Comparison of ENCODE assay signal across 8 cellular contexts in genomic region chr3:123489400-123490004, GRCh38. TPM values are rescaled to one million over a fixed set of nuclear protein-coding genes. Genes with fewer than 3 reads are reported as not detected.
DNase-seq lines count a peak whose midpoint lies in the region; ATAC-seq and TF ChIP-seq lines count a peak whose summit lies in the region.

No MANE protein-coding gene starts in this region.

- intact Hi-C loops in transverse colon (cut with DNase I; ENCODE audit: low total_unique reads): loop anchor here (2.0 kb wide), 1 partner anchor 161 kb away; no protein-coding TSS in a partner anchor

- no peak for TF ChIP-seq EP300 in transverse colon (IDR thresholded peaks at IDR 0.05; ENCODE audit: low read depth)

- H3K4me2 ChIP-seq in GM23338: no peak overlapping the region

- no peak for TF ChIP-seq POLR2A in transverse colon (IDR thresholded peaks at IDR 0.05)

- no peaks in the 10 kb centered on the region for H3K4me1 ChIP-seq in BE2C
- H3K4me1 ChIP-seq in GM23338 (ENCODE audit: insufficient read depth): no peaks in the 10 kb centered on the region
- H3K4me1 ChIP-seq in transverse colon: peaks cover 0 to 6% (median 0%) of the 10 kb centered on the region in 4 donors

- no peaks in the 10 kb centered on the region for H4K20me1 ChIP-seq in GM23338 (replicated peaks; ENCODE audit: insufficient read depth)

- H3K36me3 ChIP-seq in BE2C (peaks cover 6% of the 10 kb centered on the region; the same call in 1 of the 2 replicates), GM23338 (ENCODE audit: insufficient read depth) (no peaks in the 10 kb centered on the region), transverse colon (peaks cover 0 to 4% (median 0%) of the 10 kb centered on the region in 4 donors)

- H3K27ac Mint-ChIP-seq in GM23338 (no peak overlapping the region), nephron (no peak overlapping the region)

- peak; percentile 73 for DNase-seq in BE2C
- DNase-seq in GM23338 (ENCODE audit: low spot score): peak; percentile 84
- DNase-seq in NCI-H524 treated with DMSO at 0.1 percent for 48 hours (lab: John Stamatoyannopoulos, UW): peak; percentile 13
- peak; percentile 10 to 18 (median 17) for DNase-seq in activated CD8-positive, alpha-beta memory T cell treated with anti-CD3 and anti-CD28 coated beads for 48 hours (ENCODE audit: low read depth in 2 of 3, low spot score in 2 of 3)
- DNase-seq in fibroblast of gingiva (ENCODE audit: low read depth): peak; percentile 62
- DNase-seq in transverse colon: peak; percentile 68

- no peaks in the 10 kb centered on the region for H3K9me2 ChIP-seq in GM23338 (ENCODE audit: insufficient read depth)

- H3K27me3 ChIP-seq in BE2C (no peaks in the 10 kb centered on the region), GM23338 (ENCODE audit: insufficient read depth) (no peaks in the 10 kb centered on the region), transverse colon (no peaks in the 10 kb centered on the region)

- no peaks in the 10 kb centered on the region for H3K79me2 ChIP-seq in GM23338 (replicated peaks; ENCODE audit: insufficient read depth)

- in situ Hi-C loops in transverse colon (cut with MboI; ENCODE audit: low pct_ligation_motif_present in 1 of 4, low pct_unique_long_range_greater_than_20kb in 1 of 4, low sequenced_read_pairs in 3 of 4): loop anchor here (5.0 to 25.0 kb wide), 4 partner anchors 152 to 165 kb away; no protein-coding TSS in a partner anchor

- H3K36me3 Mint-ChIP-seq in GM23338 (ENCODE audit: low read depth) (no peaks in the 10 kb centered on the region; the same call in 2 of the 3 replicates), nephron (ENCODE audit: low read depth) (peaks cover 6% of the 10 kb centered on the region)

- no peak overlapping the region for H3K4me3 ChIP-seq in BE2C (ENCODE audit: low read depth, low read length)
- no peak overlapping the region for H3K4me3 ChIP-seq in GM23338
- no peak overlapping the region for H3K4me3 ChIP-seq in transverse colon

- H3K9me3 ChIP-seq in BE2C: no peaks in the 10 kb centered on the region
- no peaks in the 10 kb centered on the region for H3K9me3 ChIP-seq in transverse colon

- TF ChIP-seq CTCF in BE2C (IDR thresholded peaks at IDR 0.05; ENCODE audit: low read depth, low read length): peak; percentile 97
- TF ChIP-seq CTCF in GM23338 (conservative IDR thresholded peaks at IDR 0.05; ENCODE audit: low read depth in 2 of 2): peak; percentile 97 to 99
- peak; percentile 91 to 94 (median 92) for TF ChIP-seq CTCF in nephron (IDR thresholded peaks at IDR 0.05; ENCODE audit: unreplicated experiment in 3 of 3)
- TF ChIP-seq CTCF in transverse colon (IDR thresholded peaks at IDR 0.05): peak; percentile 85 to 92 (median 87)

- H3K27ac ChIP-seq in GM23338 (ENCODE audit: low read depth) (no peak overlapping the region), transverse colon (peak overlapping the region in 2 of 4 donors; percentile 33 to 40)

- H3K4me1 Mint-ChIP-seq in GM23338 (no peaks in the 10 kb centered on the region), nephron (no peaks in the 10 kb centered on the region)

- 6 to 13% methylated on average over 8 of the region's 8 CpGs for WGBS in transverse colon (ENCODE audit: low coverage in 1 of 2), 2 donors

- H3F3A ChIP-seq in GM23338 (replicated peaks; ENCODE audit: low read depth): no peaks in the 10 kb centered on the region

- H3K27me3 Mint-ChIP-seq in GM23338 (ENCODE audit: insufficient read depth, low read depth, poor library complexity): peaks cover 3% of the 10 kb centered on the region
- peaks cover 6% of the 10 kb centered on the region for H3K27me3 Mint-ChIP-seq in nephron (ENCODE audit: low read depth)

- H2AFZ ChIP-seq in GM23338: no peak overlapping the region

- H3K4me3 Mint-ChIP-seq in GM23338 (no peak overlapping the region), nephron (no peak overlapping the region)

- peak; percentile 96 for ATAC-seq in GM23338
- no peak for ATAC-seq in GM21723 (IDR thresholded peaks at IDR 0.05; ENCODE audit: unreplicated experiment)

- H3K9me3 Mint-ChIP-seq in GM23338 (no peaks in the 10 kb centered on the region), nephron (no peaks in the 10 kb centered on the region)

TF ChIP-seq in GM23338, 12 proteins besides CTCF, POLR2A, EP300 and RAD21 (continues in another document):
- TF ChIP-seq JUNB (IDR thresholded peaks at IDR 0.05; ENCODE audit: unreplicated experiment): no peak
- no peak for TF ChIP-seq EZH2phosphoT487 (IDR thresholded peaks at IDR 0.05; ENCODE audit: unreplicated experiment)
- TF ChIP-seq POLR2AphosphoS5 (IDR thresholded peaks at IDR 0.05; ENCODE audit: low read depth): no peak
- TF ChIP-seq, protein P1, sequence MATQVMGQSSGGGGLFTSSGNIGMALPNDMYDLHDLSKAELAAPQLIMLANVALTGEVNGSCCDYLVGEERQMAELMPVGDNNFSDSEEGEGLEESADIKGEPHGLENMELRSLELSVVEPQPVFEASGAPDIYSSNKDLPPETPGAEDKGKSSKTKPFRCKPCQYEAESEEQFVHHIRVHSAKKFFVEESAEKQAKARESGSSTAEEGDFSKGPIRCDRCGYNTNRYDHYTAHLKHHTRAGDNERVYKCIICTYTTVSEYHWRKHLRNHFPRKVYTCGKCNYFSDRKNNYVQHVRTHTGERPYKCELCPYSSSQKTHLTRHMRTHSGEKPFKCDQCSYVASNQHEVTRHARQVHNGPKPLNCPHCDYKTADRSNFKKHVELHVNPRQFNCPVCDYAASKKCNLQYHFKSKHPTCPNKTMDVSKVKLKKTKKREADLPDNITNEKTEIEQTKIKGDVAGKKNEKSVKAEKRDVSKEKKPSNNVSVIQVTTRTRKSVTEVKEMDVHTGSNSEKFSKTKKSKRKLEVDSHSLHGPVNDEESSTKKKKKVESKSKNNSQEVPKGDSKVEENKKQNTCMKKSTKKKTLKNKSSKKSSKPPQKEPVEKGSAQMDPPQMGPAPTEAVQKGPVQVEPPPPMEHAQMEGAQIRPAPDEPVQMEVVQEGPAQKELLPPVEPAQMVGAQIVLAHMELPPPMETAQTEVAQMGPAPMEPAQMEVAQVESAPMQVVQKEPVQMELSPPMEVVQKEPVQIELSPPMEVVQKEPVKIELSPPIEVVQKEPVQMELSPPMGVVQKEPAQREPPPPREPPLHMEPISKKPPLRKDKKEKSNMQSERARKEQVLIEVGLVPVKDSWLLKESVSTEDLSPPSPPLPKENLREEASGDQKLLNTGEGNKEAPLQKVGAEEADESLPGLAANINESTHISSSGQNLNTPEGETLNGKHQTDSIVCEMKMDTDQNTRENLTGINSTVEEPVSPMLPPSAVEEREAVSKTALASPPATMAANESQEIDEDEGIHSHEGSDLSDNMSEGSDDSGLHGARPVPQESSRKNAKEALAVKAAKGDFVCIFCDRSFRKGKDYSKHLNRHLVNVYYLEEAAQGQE (IDR thresholded peaks at IDR 0.05; ENCODE audit: unreplicated experiment): no peak

RNA-seq across cellular contexts. Expression of gene ADCY5, which starts 40.6 kb away (rescaled TPM):
- polyA plus RNA-seq in BE2C (2012; ENCODE audit: insufficient read depth, insufficient read length, low read depth): 10.2 TPM
- 10.2 and 10.3 TPM in 2 replicates for total RNA-seq in GM23338 (2014; rRNA removed; shearing (Covaris generic))
- 2.4 and 3.5 TPM in 2 replicates for polyA plus RNA-seq in GM23338 (2016; fragmentation: Nextera tagmentation; extraction: Ambion mirVana)
- 10 to 100 TPM; 13.9 to 42.0 (median 28.6) TPM for total RNA-seq in transverse colon

Comparison
In these comparisons a context has a peak if more than half of its experiments do, and no peak if none do; other contexts are left out.
1. DNase-seq: peak in every context shown above with its lines; median percentile 84 in GM23338; 73 in BE2C; 68 in transverse colon; 62 in fibroblast of gingiva; 17 in activated CD8-positive, alpha-beta memory T cell treated with anti-CD3 and anti-CD28 coated beads for 48 hours; 13 in NCI-H524 treated with DMSO at 0.1 percent for 48 hours.